ENCODE assay signal across 8 cellular contexts in the genomic region with DNA sequence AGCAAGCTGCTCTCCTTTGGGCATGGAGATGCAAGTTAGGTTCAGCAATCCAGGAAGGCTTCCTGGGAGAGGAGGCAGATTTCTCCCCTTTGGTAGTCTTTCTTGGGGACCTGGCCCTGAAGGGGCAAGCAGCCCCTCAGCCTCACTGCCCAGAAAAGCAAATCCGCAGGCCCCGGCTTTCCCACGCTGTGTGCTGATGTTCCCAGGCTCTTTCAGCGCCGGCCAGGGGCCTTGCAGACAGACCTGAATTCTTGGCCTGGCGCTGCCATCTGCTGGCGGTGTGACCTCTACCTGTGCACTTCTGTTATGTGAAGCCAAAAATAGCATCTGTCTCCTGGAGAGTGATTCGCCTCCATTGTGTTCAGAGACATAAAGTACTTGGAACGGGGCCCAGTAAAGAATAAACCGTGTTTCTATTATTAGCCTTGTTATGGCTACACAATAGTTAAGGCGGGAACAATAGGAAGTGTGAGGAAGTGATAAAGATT.
A peak's percentile ranks its signal among the peaks of the same experiment; 100 is the strongest.
DNase-seq lines count a peak whose midpoint lies in the region; ATAC-seq and TF ChIP-seq lines count a peak whose summit lies in the region.

No MANE protein-coding gene starts in this region.

- TF ChIP-seq CTCF in GM13977 (IDR thresholded peaks at IDR 0.05; ENCODE audit: extremely low read depth, insufficient read depth, missing control alignments) = peak; percentile 42

- H3K9ac ChIP-seq in rectal smooth muscle tissue (ENCODE audit: low read length) = no peak overlapping the region

- H3K4me3 ChIP-seq in ACC112 (ENCODE audit: low read depth, low read length) = peak overlapping the region; percentile 36; the same call in 1 of the 2 replicates
- peak overlapping the region; percentile 16 for H3K4me3 ChIP-seq in rectal smooth muscle tissue (ENCODE audit: low read length)

- ATAC-seq in left cardiac atrium (peak; percentile 84 to 88), GM21619 (IDR thresholded peaks at IDR 0.05; ENCODE audit: unreplicated experiment) (no peak), HG03354 (IDR thresholded peaks at IDR 0.05; ENCODE audit: poor library complexity, severe bottlenecking, unreplicated experiment) (no peak)

- peak overlapping the region; percentile 72 for H2AFZ ChIP-seq in ACC112 (ENCODE audit: low read length, unreplicated experiment)

- H3K27me3 ChIP-seq in ACC112 (ENCODE audit: insufficient read depth, low read length) (no peaks in the 10 kb centered on the region), rectal smooth muscle tissue (ENCODE audit: control insufficient read depth, insufficient read depth, low read length) (no peaks in the 10 kb centered on the region)

- H3K27ac ChIP-seq in ACC112 (ENCODE audit: low read depth, low read length) (peak overlapping the region; percentile 52; the same call in 1 of the 2 replicates), rectal smooth muscle tissue (ENCODE audit: low read depth, low read length) (no peak overlapping the region)

- H3K4me1 ChIP-seq in ACC112 (ENCODE audit: control insufficient read depth, insufficient read depth, low read length, unreplicated experiment) = peaks cover 13% of the 10 kb centered on the region
- H3K4me1 ChIP-seq in rectal smooth muscle tissue (ENCODE audit: control insufficient read depth, insufficient read depth, low read length) = peaks cover 5% of the 10 kb centered on the region

- intact Hi-C loops in left cardiac atrium (cut with DNase I) = loop anchor here (1.0 to 10.0 kb wide), 6 partner anchors 37 to 202 kb away; a partner anchor contains a TSS

- in situ Hi-C loops in GM13977 (cut with MboI; ENCODE audit: low pct_unique_long_range_greater_than_20kb, low sequenced_read_pairs, unreplicated experiment) = no loop called here

- H3K79me2 ChIP-seq in ACC112 (ENCODE audit: control insufficient read depth, insufficient read depth, low read length, unreplicated experiment) = no peaks in the 10 kb centered on the region

- H3K36me3 ChIP-seq in ACC112 (ENCODE audit: insufficient read depth, low read length) (no peaks in the 10 kb centered on the region), rectal smooth muscle tissue (ENCODE audit: control insufficient read depth, insufficient read depth, low read length) (no peaks in the 10 kb centered on the region)

- DNase-seq in GM13977 (ENCODE audit: low spot score) (peak; percentile 59), NCI-H2171 treated with DMSO at 0.1 percent for 48 hours (lab: John Stamatoyannopoulos, UW) (peak; percentile 98), left cardiac atrium (peak; percentile 89)
- peak; percentile 25 for DNase-seq in activated naive CD4-positive, alpha-beta T cell treated with anti-CD3 and anti-CD28 coated beads, Interleukin-2, amount 50 U/mL, for 16 hours

Comparison
In these comparisons a context has a peak if more than half of its experiments do, and no peak if none do; other contexts are left out.
1. DNase-seq: peak in every context shown above with its lines; median percentile 98 in NCI-H2171 treated with DMSO at 0.1 percent for 48 hours; 89 in left cardiac atrium; 59 in GM13977; 25 in activated naive CD4-positive, alpha-beta T cell treated with anti-CD3 and anti-CD28 coated beads, Interleukin-2, amount 50 U/mL, for 16 hours.
2. ATAC-seq: peak in left cardiac atrium (2 of 2); none in GM21619 (single experiment) and HG03354 (single experiment).